In genomic region chrX:38796926-38797325, GRCh38 we compare ENCODE assay signal across 17 cellular contexts. TPM values are rescaled to one million over a fixed set of nuclear protein-coding genes. Genes with fewer than 3 reads are reported as not detected.
DNase-seq lines count a peak whose midpoint lies in the region; ATAC-seq and TF ChIP-seq lines count a peak whose summit lies in the region.
"Had no signal": no experiment of that assay in that cellular context is flagged by ENCODE, and none has a peak within 500 bp of the region (broad histone marks: within the 10 kb centered on the region; RNA-seq: fewer than 3 reads in every experiment).

No MANE protein-coding gene starts in this region.

- DNase-seq in EH (ENCODE audit: low read depth), result peak; percentile 74
- peak; percentile 52 for DNase-seq in LHCN-M2 (ENCODE audit: low read depth)
- peak; percentile 57 for DNase-seq in choroid plexus epithelial cell (ENCODE audit: low read depth)
- DNase-seq in fibroblast of the aortic adventitia (ENCODE audit: low read depth), result peak; percentile 68
- DNase-seq in foreskin melanocyte, result no peak
- no peak for DNase-seq in DMS79 (lab: John Stamatoyannopoulos, UW)
- DNase-seq: DMS 273 treated with DMSO at 0.1 percent for 48 hours, H9, MV-4-11, NCI-H1417 treated with DMSO at 0.1 percent for 48 hours, NCI-H1930, NCI-H446, NCI-H69, SHP77 had no signal

- no peak for ATAC-seq in HG03139 (IDR thresholded peaks at IDR 0.05; ENCODE audit: unreplicated experiment)
- ATAC-seq: A549, K562 had no signal

- H3K4me3 ChIP-seq in choroid plexus epithelial cell (ENCODE audit: low read depth, low read length), result no peak overlapping the region
- H3K4me3 ChIP-seq in fibroblast of the aortic adventitia (ENCODE audit: low read depth, low read length), result no peak overlapping the region
- H3K4me3 ChIP-seq: A549, K562 had no signal

- TF ChIP-seq CTCF in choroid plexus epithelial cell (conservative IDR thresholded peaks at IDR 0.05; ENCODE audit: low read depth, low read length), result no peak
- no peak for TF ChIP-seq CTCF in fibroblast of the aortic adventitia (IDR thresholded peaks at IDR 0.05; ENCODE audit: insufficient read depth, low read length)

RNA-seq across cellular contexts. Expression of gene MID1IP1, which starts 4.3 kb away (rescaled TPM):
- total RNA-seq in LHCN-M2 (2014; rRNA removed) (82.5 and 85.0 TPM in 2 replicates), fibroblast of the aortic adventitia (ENCODE audit: low replicate concordance) (33.6 and 54.9 TPM in 2 replicates)
- 26.3 TPM for polyA plus RNA-seq in LHCN-M2 (2012)

Comparison
In these comparisons a context has a peak if more than half of its experiments do, and no peak if none do; other contexts are left out.
1. DNase-seq: peak in EH (single experiment), LHCN-M2 (single experiment), choroid plexus epithelial cell (single experiment) and fibroblast of the aortic adventitia (single experiment); none in foreskin melanocyte (single experiment) and DMS79 (single experiment).